Comparison of ENCODE assay signal across 10 cellular contexts in the genomic region with DNA sequence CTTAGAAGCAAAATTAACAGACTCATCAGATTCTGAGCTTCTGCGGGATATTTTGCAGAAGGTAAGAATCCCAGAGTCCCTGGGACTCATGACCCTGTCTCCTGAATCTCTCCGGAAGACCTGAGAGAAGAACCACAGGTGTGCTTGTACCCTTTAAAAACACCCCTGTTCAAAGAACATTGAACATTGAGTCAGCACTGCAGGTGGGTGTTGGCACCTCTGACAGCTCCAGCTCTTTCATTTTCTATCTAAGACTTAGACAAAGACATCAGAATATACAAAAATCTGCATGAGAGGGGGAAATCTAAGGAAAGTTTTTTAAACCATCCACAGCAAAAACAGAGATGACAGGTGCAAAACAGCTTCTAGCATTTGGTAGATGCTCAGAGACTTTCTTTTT. TPM values are rescaled to one million over a fixed set of nuclear protein-coding genes. Genes with fewer than 3 reads are reported as not detected.
A peak's percentile ranks its signal among the peaks of the same experiment; 100 is the strongest.
DNase-seq lines count a peak whose midpoint lies in the region; ATAC-seq and TF ChIP-seq lines count a peak whose summit lies in the region.
"Not testable (repeated sequence)": the region's sequence is repeated elsewhere in the genome, so short reads cannot be mapped to it uniquely, and the experiment has no call there.
"Had no signal": no experiment of that assay in that cellular context is flagged by ENCODE, and none has a peak within 500 bp of the region (broad histone marks: within the 10 kb centered on the region; RNA-seq: fewer than 3 reads in every experiment).

No MANE protein-coding gene starts in this region.

- H3K4me1 ChIP-seq in BLaER1 treated with 17β-estradiol and CSF1 and Interleukin-3, amounts not matched to agents 10 nM and 100 nM, result peaks cover 7 to 53% (median 44%) of the 10 kb centered on the region in 10 experiments
- H3K4me1 ChIP-seq in RWPE2 (ENCODE audit: insufficient read depth, poor library complexity, severe bottlenecking), result peaks cover 11% of the 10 kb centered on the region

- not testable (repeated sequence) for H3K36me3 ChIP-seq in BLaER1 treated with 17β-estradiol and CSF1 and Interleukin-3, amounts not matched to agents 10 nM and 100 nM; RWPE2 (ENCODE audit: low read depth)

- CTCF ChIA-PET in activated CD4-positive, alpha-beta memory T cell treated with anti-CD3 and anti-CD28 coated beads for 36 hours (lab: Charles Lee); activated naive CD4-positive, alpha-beta T cell treated with anti-CD3 and anti-CD28 coated beads for 36 hours (lab: Charles Lee): not testable (repeated sequence)

- TF ChIP-seq CTCF in RWPE2 (IDR thresholded peaks at IDR 0.05; ENCODE audit: poor library complexity, severe bottlenecking); brain (conservative IDR thresholded peaks at IDR 0.05); nephron (IDR thresholded peaks at IDR 0.05; ENCODE audit: unreplicated experiment in 3 of 3): not testable (repeated sequence)

- intact Hi-C loops in activated CD4-positive, alpha-beta memory T cell treated with anti-CD3 and anti-CD28 coated beads for 36 hours (cut with micrococcal nuclease), result loop anchor here (5.0 kb wide), 2 partner anchors 542 to 1753 kb away; a partner anchor contains a TSS
- intact Hi-C loops in activated naive CD4-positive, alpha-beta T cell treated with anti-CD3 and anti-CD28 coated beads for 36 hours (cut with micrococcal nuclease), result loop anchor here (5.0 to 10.0 kb wide), 3 partner anchors 222 to 1676 kb away; a partner anchor contains a TSS

- peaks cover 23% of the 10 kb centered on the region for H3K4me1 Mint-ChIP-seq in activated CD4-positive, alpha-beta memory T cell treated with anti-CD3 and anti-CD28 coated beads for 36 hours (ENCODE audit: low read depth)
- H3K4me1 Mint-ChIP-seq in activated naive CD4-positive, alpha-beta T cell treated with anti-CD3 and anti-CD28 coated beads for 36 hours (ENCODE audit: low read depth), result peaks cover 31% of the 10 kb centered on the region
- H3K4me1 Mint-ChIP-seq in brain, result peaks cover 27% of the 10 kb centered on the region
- H3K4me1 Mint-ChIP-seq in nephron, result peaks cover 21% of the 10 kb centered on the region

- ATAC-seq in RWPE2 (ENCODE audit: low read depth), result not testable (repeated sequence)

- DNase-seq in NCI-H345 (lab: John Stamatoyannopoulos, UW), result peak; percentile 10
- not testable (repeated sequence) for DNase-seq in RWPE2 (ENCODE audit: low spot score)
- peak; percentile 17 for DNase-seq in activated CD4-positive, alpha-beta memory T cell treated with anti-CD3 and anti-CD28 coated beads for 36 hours
- peak; percentile 23 for DNase-seq in activated naive CD4-positive, alpha-beta T cell treated with anti-CD3 and anti-CD28 coated beads for 36 hours
- peak; percentile 48 for DNase-seq in putamen (ENCODE audit: low spot score)

- H3K9ac ChIP-seq in BLaER1 treated with 17β-estradiol and CSF1 and Interleukin-3, amounts not matched to agents 10 nM and 100 nM, result not testable (repeated sequence)

- H3K4me2 ChIP-seq in BLaER1 treated with 17β-estradiol and CSF1 and Interleukin-3, amounts not matched to agents 10 nM and 100 nM, result peak overlapping the region in 7 of 11 experiments; percentile 13 to 51 (median 31); a peak in 9 of 22 replicates

- not testable (repeated sequence) for H3K27me3 Mint-ChIP-seq in activated CD4-positive, alpha-beta memory T cell treated with anti-CD3 and anti-CD28 coated beads for 36 hours; activated naive CD4-positive, alpha-beta T cell treated with anti-CD3 and anti-CD28 coated beads for 36 hours (ENCODE audit: low read depth); brain; nephron (ENCODE audit: low read depth)

- H3K9me3 Mint-ChIP-seq in activated CD4-positive, alpha-beta memory T cell treated with anti-CD3 and anti-CD28 coated beads for 36 hours; activated naive CD4-positive, alpha-beta T cell treated with anti-CD3 and anti-CD28 coated beads for 36 hours; brain; nephron: not testable (repeated sequence)

- H3K27ac Mint-ChIP-seq in activated CD4-positive, alpha-beta memory T cell treated with anti-CD3 and anti-CD28 coated beads for 36 hours; nephron: not testable (repeated sequence)
- H3K27ac Mint-ChIP-seq in activated naive CD4-positive, alpha-beta T cell treated with anti-CD3 and anti-CD28 coated beads for 36 hours, result peak overlapping the region; percentile 50
- H3K27ac Mint-ChIP-seq in brain, result peak overlapping the region in 2 of 5 experiments; percentile 36 to 92

- H3K4me3 Mint-ChIP-seq in activated CD4-positive, alpha-beta memory T cell treated with anti-CD3 and anti-CD28 coated beads for 36 hours; activated naive CD4-positive, alpha-beta T cell treated with anti-CD3 and anti-CD28 coated beads for 36 hours: not testable (repeated sequence)
- peak overlapping the region in 3 of 5 experiments; percentile 30 to 35 (median 32) for H3K4me3 Mint-ChIP-seq in brain
- peak overlapping the region; percentile 15 to 59 (median 41) for H3K4me3 Mint-ChIP-seq in nephron

- not testable (repeated sequence) for H3K9me3 ChIP-seq in BLaER1 treated with 17β-estradiol and CSF1 and Interleukin-3, amounts not matched to agents 10 nM and 100 nM (replicated peaks in 1 of 11); RWPE2 (ENCODE audit: severe bottlenecking)

- not testable (repeated sequence) for H4K20me1 ChIP-seq in BLaER1 treated with 17β-estradiol and CSF1 and Interleukin-3, amounts not matched to agents 10 nM and 100 nM

- POLR2A ChIA-PET in activated CD4-positive, alpha-beta memory T cell treated with anti-CD3 and anti-CD28 coated beads for 36 hours (lab: Charles Lee), result not testable (repeated sequence)

- not testable (repeated sequence) for H3K27ac ChIP-seq in BLaER1 treated with 17β-estradiol and CSF1 and Interleukin-3, amounts not matched to agents 10 nM and 100 nM
- peak overlapping the region; percentile 93 for H3K27ac ChIP-seq in RWPE2 (ENCODE audit: poor library complexity, severe bottlenecking)

- H3K4me3 ChIP-seq in BLaER1 treated with 17β-estradiol and CSF1 and Interleukin-3, amounts not matched to agents 10 nM and 100 nM; RWPE2 (ENCODE audit: severe bottlenecking): not testable (repeated sequence)

- not testable (repeated sequence) for H3K27me3 ChIP-seq in BLaER1 treated with 17β-estradiol and CSF1 and Interleukin-3, amounts not matched to agents 10 nM and 100 nM; RWPE2 (ENCODE audit: insufficient read depth, poor library complexity, severe bottlenecking)

- not testable (repeated sequence) for H3K36me3 Mint-ChIP-seq in activated CD4-positive, alpha-beta memory T cell treated with anti-CD3 and anti-CD28 coated beads for 36 hours; activated naive CD4-positive, alpha-beta T cell treated with anti-CD3 and anti-CD28 coated beads for 36 hours (ENCODE audit: low read depth); brain; nephron (ENCODE audit: low read depth)

RNA-seq across cellular contexts. Expression of a gene that starts 50.1 kb away (rescaled TPM):
- total RNA-seq in activated CD4-positive, alpha-beta memory T cell treated with anti-CD3 and anti-CD28 coated beads for 36 hours, result not detected
- not detected for total RNA-seq in activated naive CD4-positive, alpha-beta T cell treated with anti-CD3 and anti-CD28 coated beads for 36 hours
- polyA plus RNA-seq in brain (ENCODE audit: insufficient read depth, low read depth, low replicate concordance), result 5.3 TPM
- total RNA-seq: CD8-positive, alpha-beta T cell; GM23248 had no signal
- polyA plus RNA-seq: GM23248 had no signal
